1 cellular context compared by ENCODE assay signal in genomic region chr19:48629297-48629598, GRCh38.
TF ChIP-seq lines count a peak whose summit lies in the region.

No MANE protein-coding gene starts in this region.

TF ChIP-seq in IMR-90, 13 proteins besides CTCF, POLR2A, EP300 and RAD21 (continued from another document):
- no peak for TF ChIP-seq RCOR1 (IDR thresholded peaks at IDR 0.05; ENCODE audit: insufficient replicate concordance, low read length)
- no peak for TF ChIP-seq MXI1 (IDR thresholded peaks at IDR 0.05; ENCODE audit: borderline replicate concordance, low read depth, low read length)
- no peak for TF ChIP-seq RFX5 (IDR thresholded peaks at IDR 0.05; ENCODE audit: low read depth, low read length)
- TF ChIP-seq USF2 (IDR thresholded peaks at IDR 0.05; ENCODE audit: low read depth, low read length) = no peak
- TF ChIP-seq MAZ (IDR thresholded peaks at IDR 0.05; ENCODE audit: borderline replicate concordance, low read depth, low read length) = no peak
- no peak for TF ChIP-seq MAFK (IDR thresholded peaks at IDR 0.05; ENCODE audit: low read depth, low read length)
- no peak for TF ChIP-seq BHLHE40 (IDR thresholded peaks at IDR 0.05; ENCODE audit: low read depth, low read length)
- no peak for TF ChIP-seq CHD1 (IDR thresholded peaks at IDR 0.05; ENCODE audit: low read depth, low read length)
